1 cellular context compared by ENCODE assay signal in genomic region chr6:144657691-144658090, GRCh38.
TF ChIP-seq lines count a peak whose summit lies in the region.

No MANE protein-coding gene starts in this region.

TF ChIP-seq in HEK293, 187 proteins besides CTCF, POLR2A, EP300 and RAD21 (continued from another document):
- TF ChIP-seq ZNF518A (tag by site-specific recombination; conservative IDR thresholded peaks at IDR 0.05; ENCODE audit: low read depth), result peak; percentile 41; the same call in 1 of the 2 replicates
- TF ChIP-seq GLIS1 (tag by site-specific recombination; IDR thresholded peaks at IDR 0.05), result peak; percentile 99
- peak; percentile 93 for TF ChIP-seq ZIC2 (tag by site-specific recombination; IDR thresholded peaks at IDR 0.05)
- TF ChIP-seq ZNF362 (tag by site-specific recombination; IDR thresholded peaks at IDR 0.05), result no peak
- TF ChIP-seq ZBTB20 (tag by site-specific recombination; IDR thresholded peaks at IDR 0.05), result peak; percentile 75
- TF ChIP-seq FEZF1 (tag by site-specific recombination; IDR thresholded peaks at IDR 0.05), result peak; percentile 99
- no peak for TF ChIP-seq ZNF366 (tag by site-specific recombination; conservative IDR thresholded peaks at IDR 0.05)
- TF ChIP-seq ZNF701 (tag by site-specific recombination; IDR thresholded peaks at IDR 0.05), result no peak
- TF ChIP-seq TRIM28 (IDR thresholded peaks at IDR 0.05; ENCODE audit: borderline replicate concordance, low read length), result peak; percentile 61
- peak; percentile 17; the same call in 1 of the 2 replicates for TF ChIP-seq ZNF664 (tag by site-specific recombination; IDR thresholded peaks at IDR 0.05)
- TF ChIP-seq PRDM6 (tag by site-specific recombination; IDR thresholded peaks at IDR 0.05), result peak; percentile 95
- 0 out of 2 replicates have a peak, but pooled peaks have one; percentile 41 for TF ChIP-seq ZNF2 (tag by site-specific recombination; IDR thresholded peaks at IDR 0.05)
- TF ChIP-seq ZBTB17 (tag by site-specific recombination; IDR thresholded peaks at IDR 0.05), result peak; percentile 50; the same call in 1 of the 2 replicates
